In the genomic region with DNA sequence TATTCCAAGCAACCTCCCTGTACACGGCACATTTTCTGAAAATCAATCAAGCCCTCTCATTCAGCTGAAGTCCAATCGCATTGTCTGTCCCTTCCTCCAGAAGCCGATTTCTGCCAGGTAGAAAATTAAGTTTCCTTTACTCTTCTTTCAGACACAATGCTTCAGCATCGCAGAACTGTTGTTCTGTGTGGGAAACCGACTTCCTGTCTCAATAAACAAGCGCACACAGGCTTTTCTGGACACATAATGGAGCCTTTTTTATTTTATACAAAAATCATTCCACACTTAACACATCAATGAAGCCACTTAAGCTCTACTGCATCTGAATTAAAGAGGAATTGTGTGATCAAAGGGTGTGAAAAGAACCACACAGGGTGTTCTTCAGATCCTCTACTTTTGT, we compare ENCODE assay signal across 24 cellular contexts.
DNase-seq lines count a peak whose midpoint lies in the region; ATAC-seq and TF ChIP-seq lines count a peak whose summit lies in the region.
"Had no signal": no experiment of that assay in that cellular context is flagged by ENCODE, and none has a peak within 500 bp of the region (broad histone marks: within the 10 kb centered on the region; RNA-seq: fewer than 3 reads in every experiment).

No MANE protein-coding gene starts in this region.

- no peaks in the 10 kb centered on the region for H3K79me2 ChIP-seq in hepatocyte
- H3K79me2 ChIP-seq in trophoblast cell (ENCODE audit: control insufficient read depth, insufficient read depth, low read length, poor library complexity): no peaks in the 10 kb centered on the region

- peak overlapping the region; percentile 13 for H3K27ac ChIP-seq in HUES6 (ENCODE audit: low read depth, low read length)
- H3K27ac ChIP-seq in hepatocyte: no peak overlapping the region
- H3K27ac ChIP-seq in trophoblast cell (ENCODE audit: low read depth, low read length): peak overlapping the region; percentile 56
- H3K27ac ChIP-seq: esophagus squamous epithelium, suprapubic skin had no signal

- H3K4me3 ChIP-seq in HUES6 (ENCODE audit: low read depth, low read length) (0 out of 2 replicates have a peak overlapping the region, but pooled peaks have one; percentile 18), hepatocyte (no peak overlapping the region), trophoblast cell (ENCODE audit: low read depth, low read length) (no peak overlapping the region)
- H3K4me3 ChIP-seq: esophagus squamous epithelium, suprapubic skin had no signal

- TF ChIP-seq CTCF in hepatocyte (IDR thresholded peaks at IDR 0.05; ENCODE audit: poor library complexity): no peak

- H3K9me2 ChIP-seq in hepatocyte (replicated peaks; ENCODE audit: insufficient read depth): no peaks in the 10 kb centered on the region

- no peak overlapping the region for H3K23ac ChIP-seq in trophoblast cell (ENCODE audit: low read length)

- peak overlapping the region; percentile 74 for H2AK5ac ChIP-seq in trophoblast cell (ENCODE audit: low read length)

- H4K12ac ChIP-seq in trophoblast cell (ENCODE audit: low read depth, low read length): no peak overlapping the region

- peak overlapping the region; percentile 68 for H2BK5ac ChIP-seq in trophoblast cell (ENCODE audit: low read depth, low read length, poor library complexity)

- H3K4me1 ChIP-seq in HUES6 (ENCODE audit: control insufficient read depth, insufficient read depth, low read length) (peaks cover 30% of the 10 kb centered on the region), hepatocyte (ENCODE audit: insufficient read depth) (no peaks in the 10 kb centered on the region), trophoblast cell (ENCODE audit: control insufficient read depth in 1 of 2, insufficient read depth in 2 of 2, low read length in 2 of 2) (peaks cover 0 to 4% of the 10 kb centered on the region in 2 experiments)
- H3K4me1 ChIP-seq: suprapubic skin had no signal

- peaks cover 6% of the 10 kb centered on the region for H3K79me1 ChIP-seq in trophoblast cell (ENCODE audit: low read length)

- ATAC-seq in HG02642 (IDR thresholded peaks at IDR 0.05; ENCODE audit: poor library complexity, unreplicated experiment): no peak
- ATAC-seq: activated CD4-positive, alpha-beta T cell treated with anti-CD3 and anti-CD28 coated beads for 36 hours; activated naive CD8-positive, alpha-beta T cell treated with anti-CD3 and anti-CD28 coated beads, Interleukin-2, amount 50 U/mL, for 24 hours; left ventricle myocardium superior; right cardiac atrium had no signal

- no peak overlapping the region for H3K14ac ChIP-seq in trophoblast cell (ENCODE audit: low read length)

- peak overlapping the region; percentile 35 for H4K8ac ChIP-seq in trophoblast cell (ENCODE audit: low read depth, low read length)

- H3K27me3 ChIP-seq in HUES6 (ENCODE audit: control insufficient read depth, insufficient read depth, low read length) (no peaks in the 10 kb centered on the region), hepatocyte (no peaks in the 10 kb centered on the region), trophoblast cell (ENCODE audit: insufficient read depth, low read length) (no peaks in the 10 kb centered on the region)
- H3K27me3 ChIP-seq: esophagus squamous epithelium, suprapubic skin had no signal

- no peak overlapping the region for H3K4ac ChIP-seq in trophoblast cell (ENCODE audit: low read depth, low read length)

- H3K36me3 ChIP-seq in HUES6 (ENCODE audit: control insufficient read depth, insufficient read depth, low read length): no peaks in the 10 kb centered on the region
- H3K36me3 ChIP-seq in hepatocyte (replicated peaks; ENCODE audit: insufficient read depth, low read depth): no peaks in the 10 kb centered on the region
- no peaks in the 10 kb centered on the region for H3K36me3 ChIP-seq in trophoblast cell (ENCODE audit: control insufficient read depth in 1 of 2, insufficient read depth in 2 of 2, low read length in 2 of 2)
- H3K36me3 ChIP-seq: esophagus squamous epithelium, suprapubic skin had no signal

- no peak overlapping the region for H3K18ac ChIP-seq in trophoblast cell (ENCODE audit: low read length)

- H2BK120ac ChIP-seq in trophoblast cell (ENCODE audit: insufficient read depth, low read length, poor library complexity): no peak overlapping the region

- whole genome bisulfite sequencing in hepatocyte (ENCODE audit: low lambda C conversion rate, missing lambda C conversion rate): 40% methylated on average over 6 of the region's 6 CpGs
- WGBS in trophoblast cell (ENCODE audit: extremely low coverage, insufficient coverage, insufficient read length): no CpG with 5 or more reads among the region's 6 CpGs

- H4K20me1 ChIP-seq in hepatocyte (ENCODE audit: insufficient read depth, poor library complexity, severe bottlenecking): no peaks in the 10 kb centered on the region

- H2AFZ ChIP-seq in hepatocyte (peak overlapping the region; percentile 33), trophoblast cell (ENCODE audit: insufficient read depth, low read length, poor library complexity) (no peak overlapping the region)

- H3K4me2 ChIP-seq in hepatocyte (peak overlapping the region; percentile 63), trophoblast cell (ENCODE audit: low read length) (no peak overlapping the region)

- H3K9me3 ChIP-seq in HUES6 (ENCODE audit: control insufficient read depth, insufficient read depth, low read depth, low read length) (no peaks in the 10 kb centered on the region), hepatocyte (ENCODE audit: low read depth) (no peaks in the 10 kb centered on the region), trophoblast cell (ENCODE audit: insufficient read depth, low read depth, low read length) (no peaks in the 10 kb centered on the region)
- H3K9me3 ChIP-seq: esophagus squamous epithelium, suprapubic skin had no signal

- H3K9ac ChIP-seq in HUES6 (ENCODE audit: low read length) (no peak overlapping the region), trophoblast cell (ENCODE audit: low read length) (no peak overlapping the region)

- H4K91ac ChIP-seq in trophoblast cell (ENCODE audit: low read depth, low read length): peak overlapping the region; percentile 37

- H2BK12ac ChIP-seq in trophoblast cell (ENCODE audit: low read length): peak overlapping the region; percentile 71

- DNase-seq in astrocyte of the hippocampus (ENCODE audit: low read depth, low spot score): peak; percentile 45
- DNase-seq in hepatocyte (ENCODE audit: low spot score): no peak
- no peak for DNase-seq in trophoblast cell
- no peak for DNase-seq in RKO (ENCODE audit: low spot score)
- no peak for DNase-seq in NCI-H1105 treated with DMSO at 0.1 percent for 48 hours (lab: John Stamatoyannopoulos, UW)
- DNase-seq: activated CD4-positive, alpha-beta T cell treated with anti-CD3 and anti-CD28 coated beads for 36 hours; activated naive CD8-positive, alpha-beta T cell treated with anti-CD3 and anti-CD28 coated beads, Interleukin-2, amount 50 U/mL, for 24 hours; caudate nucleus; DMS 273 treated with DMSO at 0.1 percent for 48 hours; effector CD4-positive, alpha-beta T cell; esophagus squamous epithelium; glutamatergic neuron; immature natural killer cell; left ventricle myocardium superior; NCI-H1436; NCI-H2171; NCI-H748 treated with DMSO at 0.1 percent for 48 hours; occipital lobe; right cardiac atrium; Right ventricle myocardium superior; stimulated activated CD4-positive, alpha-beta T cell treated with anti-CD3 and anti-CD28 coated beads, Interleukin-15, amount 100 ng/mL, for 24 hours had no signal
